Comparison of ENCODE assay signal across 17 cellular contexts in the genomic region with DNA sequence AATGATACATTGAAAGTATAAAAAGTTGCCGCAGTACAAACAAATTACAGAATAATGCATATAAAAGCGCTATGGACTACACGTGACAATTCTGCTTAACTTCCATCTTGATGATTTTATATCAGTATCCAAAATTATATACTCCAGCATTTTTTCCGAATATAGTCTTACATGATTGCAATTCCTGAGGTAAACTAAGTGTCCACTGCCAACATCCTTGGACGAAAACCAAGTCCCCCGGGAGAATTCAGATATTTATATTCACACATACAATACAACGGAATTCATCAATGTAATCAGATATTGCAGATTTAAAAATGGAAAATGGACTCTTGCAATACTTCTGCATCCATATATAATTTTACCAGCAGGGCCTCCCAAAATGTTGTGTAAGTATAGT. TPM values are rescaled to one million over a fixed set of nuclear protein-coding genes. Genes with fewer than 3 reads are reported as not detected.
"Had no signal": no experiment of that assay in that cellular context is flagged by ENCODE, and none has a peak within 500 bp of the region (broad histone marks: within the 10 kb centered on the region; RNA-seq: fewer than 3 reads in every experiment).

No MANE protein-coding gene starts in this region.

- H3K4me1 Mint-ChIP-seq: neural crest cell; stimulated activated naive B cell treated with anti-CD40 and anti-IgM and Interleukin-4, amounts not matched to agents 10 μg/mL and 1 μg/mL and 100 μg/mL, for 72 hours had no signal

- H3K27me3 Mint-ChIP-seq: activated CD8-positive, alpha-beta T cell treated with anti-CD3 and anti-CD28 coated beads for 36 hours; activated naive CD8-positive, alpha-beta T cell; stimulated activated naive B cell treated with anti-CD40 and anti-IgM and Interleukin-4, amounts not matched to agents 10 μg/mL and 1 μg/mL and 100 μg/mL, for 72 hours had no signal

- H3K27ac ChIP-seq: cardiac muscle cell, gastrocnemius medialis, thyroid gland had no signal

- H3K9me3 ChIP-seq: gastrocnemius medialis, lower lobe of right lung, thyroid gland had no signal

- H3K4me3 ChIP-seq: cardiac muscle cell, gastrocnemius medialis, lower lobe of right lung, thyroid gland had no signal

- H3K4me3 Mint-ChIP-seq: activated CD8-positive, alpha-beta T cell treated with anti-CD3 and anti-CD28 coated beads for 36 hours; activated naive CD8-positive, alpha-beta T cell; activated T-cell treated with anti-CD3 and anti-CD28 coated beads, Interleukin-2, amount 50 U/mL, for 72 hours; neural crest cell; stimulated activated naive B cell treated with anti-CD40 and anti-IgM and Interleukin-4, amounts not matched to agents 10 μg/mL and 1 μg/mL and 100 μg/mL, for 72 hours; T-helper 1 cell treated with Interleukin-12 subunit alpha and Interleukin-12 subunit beta and Interleukin-4 antibody, amounts not matched to agents 30 μg/mL and 1 μg/mL, for 36 hours had no signal

- H3K27ac Mint-ChIP-seq: activated CD8-positive, alpha-beta T cell treated with anti-CD3 and anti-CD28 coated beads for 36 hours; activated T-cell treated with anti-CD3 and anti-CD28 coated beads, Interleukin-2, amount 50 U/mL, for 72 hours; stimulated activated naive B cell treated with anti-CD40 and anti-IgM and Interleukin-4, amounts not matched to agents 10 μg/mL and 1 μg/mL and 100 μg/mL, for 72 hours; T-helper 1 cell treated with Interleukin-12 subunit alpha and Interleukin-12 subunit beta and Interleukin-4 antibody, amounts not matched to agents 30 μg/mL and 1 μg/mL, for 36 hours had no signal

- ATAC-seq: activated CD8-positive, alpha-beta T cell treated with anti-CD3 and anti-CD28 coated beads for 36 hours; activated T-cell treated with anti-CD3 and anti-CD28 coated beads, Interleukin-2, amount 50 U/mL, for 72 hours; gastrocnemius medialis; left colon; lower lobe of right lung; stimulated activated naive B cell treated with anti-CD40 and anti-IgM and Interleukin-4, amounts not matched to agents 10 μg/mL and 1 μg/mL and 100 μg/mL, for 72 hours had no signal

- DNase-seq: activated CD4-positive, alpha-beta T cell treated with anti-CD3 and anti-CD28 coated beads for 48 hours; activated CD8-positive, alpha-beta memory T cell treated with anti-CD3 and anti-CD28 coated beads, Interleukin-2, amount 50 U/mL, for 4 hours; activated CD8-positive, alpha-beta T cell treated with anti-CD3 and anti-CD28 coated beads for 36 hours; activated gamma-delta T cell; activated T-cell treated with anti-CD3 and anti-CD28 coated beads, Interleukin-2, amount 50 U/mL, for 72 hours; gastrocnemius medialis; left colon; lower lobe of right lung; midbrain; stimulated activated CD4-positive, alpha-beta T cell treated with anti-CD3 and anti-CD28 coated beads, Interleukin-15, amount 100 ng/mL, for 24 hours; stimulated activated CD4-positive, alpha-beta T cell treated with anti-CD3 and anti-CD28 coated beads, Interleukin-4, amount 100 ng/mL, for 1 hour; stimulated activated naive B cell treated with anti-CD40 and anti-IgM and Interleukin-4, amounts not matched to agents 10 μg/mL and 1 μg/mL and 100 μg/mL, for 72 hours; thyroid gland had no signal

- H3K27me3 ChIP-seq: gastrocnemius medialis, thyroid gland had no signal

- H3K9me3 Mint-ChIP-seq: activated CD8-positive, alpha-beta T cell treated with anti-CD3 and anti-CD28 coated beads for 36 hours; activated T-cell treated with anti-CD3 and anti-CD28 coated beads, Interleukin-2, amount 50 U/mL, for 72 hours; neural crest cell; stimulated activated naive B cell treated with anti-CD40 and anti-IgM and Interleukin-4, amounts not matched to agents 10 μg/mL and 1 μg/mL and 100 μg/mL, for 72 hours; T-helper 1 cell treated with Interleukin-12 subunit alpha and Interleukin-12 subunit beta and Interleukin-4 antibody, amounts not matched to agents 30 μg/mL and 1 μg/mL, for 36 hours had no signal

- H3K4me1 ChIP-seq: gastrocnemius medialis, thyroid gland had no signal

RNA-seq across cellular contexts. Expression of a gene that starts 8.9 kb away (rescaled TPM):
- total RNA-seq: activated CD8-positive, alpha-beta T cell treated with anti-CD3 and anti-CD28 coated beads for 36 hours; activated T-cell treated with anti-CD3 and anti-CD28 coated beads, Interleukin-2, amount 50 U/mL, for 72 hours had no signal
